Comparison of ENCODE assay signal across 19 cellular contexts in genomic region chr7:32068411-32068905, GRCh38. TPM values are rescaled to one million over a fixed set of nuclear protein-coding genes. Genes with fewer than 3 reads are reported as not detected.
A peak's percentile ranks its signal among the peaks of the same experiment; 100 is the strongest.
DNase-seq lines count a peak whose midpoint lies in the region; ATAC-seq, FAIRE-seq and TF ChIP-seq lines count a peak whose summit lies in the region.
"Had no signal": no experiment of that assay in that cellular context is flagged by ENCODE, and none has a peak within 500 bp of the region (broad histone marks: within the 10 kb centered on the region; RNA-seq: fewer than 3 reads in every experiment).

No MANE protein-coding gene starts in this region.

- WGBS in right cardiac atrium, result 60% methylated on average over 6 of the region's 6 CpGs

- intact Hi-C loops in right cardiac atrium (cut with DNase I), result no loop called here
- intact Hi-C loops in cardiac septum (cut with DNase I), result no loop called here
- intact Hi-C loops in lower lobe of right lung (cut with DNase I), result no loop called here
- intact Hi-C loops in ascending aorta (cut with DNase I), result no loop called here

- no peak for TF ChIP-seq CTCF in WI38 (IDR thresholded peaks at IDR 0.05; ENCODE audit: low read depth, low read length)
- no peak for TF ChIP-seq CTCF in lower lobe of right lung (IDR thresholded peaks at IDR 0.05)
- TF ChIP-seq CTCF in ascending aorta (IDR thresholded peaks at IDR 0.05), result no peak

- H3K36me3 ChIP-seq in lower lobe of right lung (no peaks in the 10 kb centered on the region), ascending aorta (no peaks in the 10 kb centered on the region)
- H3K36me3 ChIP-seq: colonic mucosa, Peyer's patch had no signal

- H3K27me3 ChIP-seq in right cardiac atrium (ENCODE audit: control insufficient read depth, insufficient read depth) (no peaks in the 10 kb centered on the region), lower lobe of right lung (ENCODE audit: low read depth) (peaks cover 30% of the 10 kb centered on the region), ascending aorta (no peaks in the 10 kb centered on the region)
- H3K27me3 ChIP-seq: Peyer's patch had no signal

- H3K27ac ChIP-seq in right cardiac atrium (ENCODE audit: low read length) (peak overlapping the region; percentile 65), lower lobe of right lung (no peak overlapping the region), ascending aorta (no peak overlapping the region)
- H3K27ac ChIP-seq: colonic mucosa, Peyer's patch had no signal

- ATAC-seq in right cardiac atrium, result no peak
- ATAC-seq in lower lobe of right lung, result no peak
- no peak for ATAC-seq in HG03175 (IDR thresholded peaks at IDR 0.05; ENCODE audit: unreplicated experiment)
- ATAC-seq: activated naive CD8-positive, alpha-beta T cell treated with anti-CD3 and anti-CD28 coated beads, Interleukin-2, amount 50 U/mL, for 24 hours; activated T-cell treated with anti-CD3 and anti-CD28 coated beads, Interleukin-2, amount 50 U/mL, for 72 hours; stimulated activated naive B cell treated with anti-CD40 and anti-IgM and Interleukin-4, amounts not matched to agents 10 μg/mL and 1 μg/mL and 100 μg/mL, for 72 hours had no signal

- H3K9me3 ChIP-seq in right cardiac atrium (ENCODE audit: control insufficient read depth, low read length) (no peaks in the 10 kb centered on the region), lower lobe of right lung (no peaks in the 10 kb centered on the region), ascending aorta (no peaks in the 10 kb centered on the region)
- H3K9me3 ChIP-seq: colonic mucosa, Peyer's patch had no signal

- FAIRE-seq in urothelium cell line (lab: Jason Lieb, UNC), result peak; percentile 13
- FAIRE-seq: D721Med, HTR-8/SVneo had no signal

- no peak for DNase-seq in right cardiac atrium
- no peak for DNase-seq in cardiac septum (ENCODE audit: low spot score)
- DNase-seq in lower lobe of right lung, result no peak
- DNase-seq in urothelium cell line (ENCODE audit: low spot score), result no peak
- DNase-seq in ascending aorta (ENCODE audit: low spot score in 2 of 2), result no peak
- DNase-seq in NK-92 (lab: John Stamatoyannopoulos, UW; ENCODE audit: unreplicated experiment), result no peak
- DNase-seq: activated CD4-positive, alpha-beta memory T cell treated with anti-CD3 and anti-CD28 coated beads for 36 hours; activated naive CD8-positive, alpha-beta T cell treated with anti-CD3 and anti-CD28 coated beads, Interleukin-2, amount 50 U/mL, for 24 hours; activated T-cell treated with anti-CD3 and anti-CD28 coated beads, Interleukin-2, amount 50 U/mL, for 72 hours; colonic mucosa; NCI-H2081; NCI-H69; Peyer's patch; stimulated activated naive B cell treated with anti-CD40 and anti-IgM and Interleukin-4, amounts not matched to agents 10 μg/mL and 1 μg/mL and 100 μg/mL, for 72 hours; SW 1271 had no signal

- H3K4me3 ChIP-seq in right cardiac atrium (ENCODE audit: low read length) (peak overlapping the region; percentile 93), WI38 (ENCODE audit: low read depth, low read length) (peak overlapping the region; percentile 74), lower lobe of right lung (peak overlapping the region; percentile 59), ascending aorta (no peak overlapping the region)
- H3K4me3 ChIP-seq: colonic mucosa had no signal

- H3K4me1 ChIP-seq in right cardiac atrium (ENCODE audit: control insufficient read depth, insufficient read depth, low read length), result peaks cover 3% of the 10 kb centered on the region
- H3K4me1 ChIP-seq in lower lobe of right lung, result no peaks in the 10 kb centered on the region
- no peaks in the 10 kb centered on the region for H3K4me1 ChIP-seq in ascending aorta
- H3K4me1 ChIP-seq: colonic mucosa, Peyer's patch had no signal

RNA-seq across cellular contexts. Expression of gene PDE1C, which starts 1.7 kb away (rescaled TPM):
- total RNA-seq in right cardiac atrium, result 10 to 100 TPM; 89.8 to 94.4 (median 91.7) TPM
- polyA plus RNA-seq in right cardiac atrium, result 23.2 TPM
- total RNA-seq in cardiac septum, result 220 TPM
- 15.5 TPM for total RNA-seq in lower lobe of right lung
- 1.4 TPM for total RNA-seq in ascending aorta
- total RNA-seq: activated CD4-positive, alpha-beta memory T cell treated with anti-CD3 and anti-CD28 coated beads for 36 hours; activated T-cell treated with anti-CD3 and anti-CD28 coated beads, Interleukin-2, amount 50 U/mL, for 72 hours had no signal

Comparison
In these comparisons a context has a peak if more than half of its experiments do, and no peak if none do; other contexts are left out.
1. H3K4me3 ChIP-seq: peak in right cardiac atrium (single experiment), WI38 (single experiment) and lower lobe of right lung (single experiment); none in ascending aorta (0 of 2).